Comparison of ENCODE assay signal across 16 cellular contexts in the genomic region with DNA sequence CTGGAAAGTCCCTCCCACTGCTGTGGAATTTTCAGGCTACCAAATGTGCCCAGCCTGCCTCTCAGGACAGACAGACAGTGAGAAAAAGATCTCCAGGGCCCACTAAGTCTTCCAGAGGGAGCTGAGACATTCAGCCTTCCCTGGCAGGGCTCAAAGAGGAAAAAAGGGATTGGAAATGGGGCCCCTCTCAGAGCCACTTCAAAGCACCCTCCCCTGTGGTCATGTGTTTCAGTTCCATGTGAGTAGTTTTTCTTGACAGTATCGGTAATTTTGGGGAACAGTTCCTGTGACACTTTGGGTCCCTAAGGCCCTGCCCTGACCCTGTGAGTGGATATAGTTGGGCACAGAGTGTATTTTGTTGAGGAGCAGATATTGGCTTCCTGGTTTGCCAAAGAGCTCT. TPM values are rescaled to one million over a fixed set of nuclear protein-coding genes. Genes with fewer than 3 reads are reported as not detected.
DNase-seq lines count a peak whose midpoint lies in the region; ATAC-seq and TF ChIP-seq lines count a peak whose summit lies in the region.
"Had no signal": no experiment of that assay in that cellular context is flagged by ENCODE, and none has a peak within 500 bp of the region (broad histone marks: within the 10 kb centered on the region; RNA-seq: fewer than 3 reads in every experiment).

No MANE protein-coding gene starts in this region.

- peak overlapping the region; percentile 53 for H2AK5ac ChIP-seq in mesenchymal stem cell (ENCODE audit: low read length, severe bottlenecking)

- H2BK5ac ChIP-seq in mesenchymal stem cell (ENCODE audit: low read depth, low read length, poor library complexity, severe bottlenecking): no peak overlapping the region

- peaks cover 50% of the 10 kb centered on the region for H3K4me1 ChIP-seq in CD4-positive, CD25-positive, alpha-beta regulatory T cell (ENCODE audit: control insufficient read depth, insufficient read depth, low read length, poor library complexity, severe bottlenecking)
- peaks cover 30% of the 10 kb centered on the region for H3K4me1 ChIP-seq in mesenchymal stem cell (ENCODE audit: control insufficient read depth, insufficient read depth, low read depth, low read length)

- H3K36me3 ChIP-seq in CD4-positive, CD25-positive, alpha-beta regulatory T cell (ENCODE audit: control insufficient read depth, insufficient read depth, low read length): no peaks in the 10 kb centered on the region
- peaks cover 0 to 4% of the 10 kb centered on the region in 2 experiments for H3K36me3 ChIP-seq in mesenchymal stem cell (ENCODE audit: control insufficient read depth in 1 of 2, insufficient read depth in 2 of 2, low read depth in 1 of 2, low read length in 2 of 2)
- H3K36me3 ChIP-seq: gastroesophageal sphincter had no signal

- H3K4me3 ChIP-seq in CD4-positive, CD25-positive, alpha-beta regulatory T cell (ENCODE audit: low read depth, low read length): no peak overlapping the region
- no peak overlapping the region for H3K4me3 ChIP-seq in mesenchymal stem cell (ENCODE audit: insufficient read depth in 1 of 2, low read depth in 1 of 2, low read length in 2 of 2)
- H3K4me3 ChIP-seq: gastroesophageal sphincter had no signal

- no peak overlapping the region for H3K23ac ChIP-seq in mesenchymal stem cell (ENCODE audit: low read length in 2 of 2)

- no peaks in the 10 kb centered on the region for H3K36me3 Mint-ChIP-seq in CD4-positive, CD25-positive, alpha-beta regulatory T cell

- H2AFZ ChIP-seq in mesenchymal stem cell (ENCODE audit: low read depth, low read length): no peak overlapping the region

- H3K14ac ChIP-seq in mesenchymal stem cell (ENCODE audit: low read length in 2 of 2): no peak overlapping the region

- DNase-seq in CD4-positive, CD25-positive, alpha-beta regulatory T cell: no peak
- no peak for DNase-seq in RWPE1 (ENCODE audit: low spot score)
- no peak for DNase-seq in mesenchymal stem cell
- no peak for DNase-seq in stimulated activated CD4-positive, alpha-beta T cell treated with anti-CD3 and anti-CD28 coated beads, Interleukin-12 subunit alpha, Interleukin-12 subunit beta, amount 100 ng/mL, for 4 hours
- DNase-seq in HUDEP-2 (lab: John Stamatoyannopoulos, UW; ENCODE audit: unreplicated experiment in 76 of 76): no peak
- DNase-seq in GM19240 (ENCODE audit: insufficient read length, low spot score): no peak
- DNase-seq in NCI-H69 (lab: John Stamatoyannopoulos, UW): no peak
- DNase-seq: GF-D8, islet precursor cell, WERI-Rb-1 had no signal

- no peak overlapping the region for H4K8ac ChIP-seq in mesenchymal stem cell (ENCODE audit: low read length)

- H3K4me2 ChIP-seq in mesenchymal stem cell (ENCODE audit: low read length, poor library complexity, severe bottlenecking): no peak overlapping the region

- H4K91ac ChIP-seq in mesenchymal stem cell (ENCODE audit: low read length): no peak overlapping the region

- no peak overlapping the region for H3K27ac ChIP-seq in CD4-positive, CD25-positive, alpha-beta regulatory T cell (ENCODE audit: insufficient read depth, low read length, poor library complexity, severe bottlenecking)
- H3K27ac ChIP-seq in RWPE1 (peak overlapping the region; percentile 36), mesenchymal stem cell (ENCODE audit: low read length, poor library complexity, severe bottlenecking) (no peak overlapping the region)
- H3K27ac ChIP-seq: C4-2B, gastroesophageal sphincter, WERI-Rb-1 had no signal

- ATAC-seq in CD4-positive, CD25-positive, alpha-beta regulatory T cell (ENCODE audit: low read depth in 2 of 2): no peak
- peak; percentile 34 for ATAC-seq in GM18907 (IDR thresholded peaks at IDR 0.05; ENCODE audit: unreplicated experiment)
- ATAC-seq: gastroesophageal sphincter, SK-N-SH treated with all-trans-retinoic acid at 6 μM for 48 hours had no signal

- H3K9ac ChIP-seq in mesenchymal stem cell (ENCODE audit: low read length): no peak overlapping the region

- H2BK120ac ChIP-seq in mesenchymal stem cell (ENCODE audit: low read depth, low read length): no peak overlapping the region

- CTCF ChIA-PET in RWPE1 (lab: Yijun Ruan, JAX): interaction anchor here (0.6 kb wide), 2 partner anchors 81 to 131 kb away, joined by 3 read pairs; no protein-coding TSS in a partner anchor

- no peaks in the 10 kb centered on the region for H3K27me3 ChIP-seq in CD4-positive, CD25-positive, alpha-beta regulatory T cell (ENCODE audit: control insufficient read depth, insufficient read depth, low read length)
- no peaks in the 10 kb centered on the region for H3K27me3 ChIP-seq in mesenchymal stem cell (ENCODE audit: control insufficient read depth in 1 of 2, insufficient read depth in 1 of 2, low read length in 2 of 2)
- H3K27me3 ChIP-seq: gastroesophageal sphincter had no signal

- H2BK12ac ChIP-seq in mesenchymal stem cell (ENCODE audit: low read length in 2 of 2): no peak overlapping the region

- 95% methylated on average over 1 of the region's 1 CpG for WGBS in mesenchymal stem cell

- no peaks in the 10 kb centered on the region for H3K9me3 Mint-ChIP-seq in CD4-positive, CD25-positive, alpha-beta regulatory T cell
- H3K9me3 Mint-ChIP-seq: activated T-helper 1 cell treated with anti-CD3 and anti-CD28 coated beads, Interleukin-12 subunit alpha, Interleukin-12 subunit beta, Interleukin-2, Interleukin-4 antibody, amounts not matched to agents 30 ng/mL and 10 ng/mL and 1 ng/mL, durations not matched to agents 14 hours and 24 hours and 36 hours; brain had no signal

- H3K4me3 Mint-ChIP-seq in CD4-positive, CD25-positive, alpha-beta regulatory T cell: peak overlapping the region in 1 of 4 donors; percentile 46
- H3K4me3 Mint-ChIP-seq: activated T-helper 1 cell treated with anti-CD3 and anti-CD28 coated beads, Interleukin-12 subunit alpha, Interleukin-12 subunit beta, Interleukin-2, Interleukin-4 antibody, amounts not matched to agents 30 ng/mL and 10 ng/mL and 1 ng/mL, durations not matched to agents 14 hours and 24 hours and 36 hours; brain had no signal

- no peak overlapping the region for H3K4ac ChIP-seq in mesenchymal stem cell (ENCODE audit: low read depth in 1 of 2, low read length in 2 of 2)

- H2BK15ac ChIP-seq in mesenchymal stem cell (ENCODE audit: low read depth, poor library complexity, severe bottlenecking): no peak overlapping the region

- H3K18ac ChIP-seq in mesenchymal stem cell (ENCODE audit: low read depth in 1 of 2, low read length in 2 of 2): no peak overlapping the region

- peak overlapping the region; percentile 49 to 78 (median 51) for H3K27ac Mint-ChIP-seq in CD4-positive, CD25-positive, alpha-beta regulatory T cell
- H3K27ac Mint-ChIP-seq: activated T-helper 1 cell treated with anti-CD3 and anti-CD28 coated beads, Interleukin-12 subunit alpha, Interleukin-12 subunit beta, Interleukin-2, Interleukin-4 antibody, amounts not matched to agents 30 ng/mL and 10 ng/mL and 1 ng/mL, durations not matched to agents 14 hours and 24 hours and 36 hours had no signal

- H3K79me1 ChIP-seq in mesenchymal stem cell (replicated peaks; ENCODE audit: low read length, poor library complexity, severe bottlenecking): peaks cover 7% of the 10 kb centered on the region

- H3K27me3 Mint-ChIP-seq in CD4-positive, CD25-positive, alpha-beta regulatory T cell: no peaks in the 10 kb centered on the region
- H3K27me3 Mint-ChIP-seq: brain had no signal

- H3K4me1 Mint-ChIP-seq in CD4-positive, CD25-positive, alpha-beta regulatory T cell: peaks cover 18 to 87% (median 50%) of the 10 kb centered on the region in 4 donors

- no peak for TF ChIP-seq CTCF in RWPE1 (conservative IDR thresholded peaks at IDR 0.05; ENCODE audit: low read depth)

- POLR2A ChIA-PET in RWPE1 (lab: Yijun Ruan, JAX; ENCODE audit: low non-redundant PET): no interaction called here

- no peaks in the 10 kb centered on the region for H3K9me3 ChIP-seq in CD4-positive, CD25-positive, alpha-beta regulatory T cell (ENCODE audit: control insufficient read depth in 2 of 2, low read length in 2 of 2)
- no peaks in the 10 kb centered on the region for H3K9me3 ChIP-seq in mesenchymal stem cell (ENCODE audit: control insufficient read depth, low read length)
- H3K9me3 ChIP-seq: gastroesophageal sphincter had no signal

RNA-seq across cellular contexts. Expression of gene LARP1, which starts 25.0 kb away (rescaled TPM):
- total RNA-seq in CD4-positive, CD25-positive, alpha-beta regulatory T cell: 122 TPM
- 10 to 100 TPM in 2 of 4 donors, 1 to 10 TPM in 2; 8.0 to 10.8 (median 10.0) TPM for polyA plus RNA-seq in CD4-positive, CD25-positive, alpha-beta regulatory T cell
- 133 TPM for polyA plus RNA-seq in mesenchymal stem cell (2013, experiment 1 of 2)
- 124 TPM for polyA plus RNA-seq in mesenchymal stem cell (2013, experiment 2 of 2)
